In the genomic region with DNA sequence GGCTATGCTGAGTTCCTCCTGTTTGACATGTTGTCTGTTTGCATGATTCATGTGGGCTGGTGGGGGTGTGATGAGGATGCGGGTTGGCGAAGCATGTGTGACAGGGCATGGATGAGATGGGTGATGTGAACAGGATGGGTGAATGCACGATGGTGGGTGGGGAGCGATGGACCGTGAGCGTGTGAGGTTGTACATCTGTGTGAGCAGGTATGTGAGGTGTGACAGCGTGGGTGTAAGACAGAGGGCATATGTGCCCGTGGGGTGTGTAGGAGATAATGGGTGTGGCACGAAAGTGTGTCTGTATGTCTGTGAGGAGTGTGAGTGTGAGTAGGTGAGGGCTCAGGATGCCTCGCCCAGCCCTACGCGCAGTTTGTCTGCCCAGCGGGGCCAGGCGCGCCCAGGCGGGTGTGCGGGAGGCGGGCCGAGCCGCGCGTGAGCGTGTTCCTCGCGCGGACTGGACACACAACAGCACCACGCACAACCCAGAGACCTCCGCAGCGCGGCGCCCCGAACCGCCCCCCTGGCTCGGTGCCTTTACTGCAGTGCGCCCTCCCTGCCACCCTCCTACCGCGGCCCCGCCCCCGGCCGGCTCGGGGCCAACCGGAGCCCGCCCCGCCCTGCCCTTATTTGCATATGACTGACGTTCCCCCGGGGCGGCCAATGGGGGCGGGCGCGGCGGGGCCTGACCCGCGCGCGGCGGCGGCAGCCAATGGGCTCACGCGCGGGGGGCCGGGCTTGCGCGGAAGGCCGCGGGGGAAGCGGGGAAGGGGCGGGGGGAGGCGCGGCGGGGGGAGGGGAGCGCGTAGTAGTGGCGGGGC, we compare ENCODE assay signal across 8 cellular contexts. TPM values are rescaled to one million over a fixed set of nuclear protein-coding genes. Genes with fewer than 3 reads are reported as not detected.
DNase-seq lines count a peak whose midpoint lies in the region; ATAC-seq and TF ChIP-seq lines count a peak whose summit lies in the region.

No MANE protein-coding gene starts in this region.

- peak overlapping the region; percentile 73 to 77 for H3K9ac ChIP-seq in stomach smooth muscle (ENCODE audit: low read length in 2 of 2)

- ATAC-seq in foreskin keratinocyte: peak; percentile 50

- peaks cover 10% of the 10 kb centered on the region for H3K4me1 ChIP-seq in foreskin keratinocyte
- H3K4me1 ChIP-seq in neuron (ENCODE audit: insufficient read depth, low read length): peaks cover 52% of the 10 kb centered on the region
- peaks cover 69% of the 10 kb centered on the region for H3K4me1 ChIP-seq in stomach smooth muscle (ENCODE audit: control insufficient read depth, insufficient read depth, low read length)

- CTCF ChIA-PET in RWPE1 (lab: Yijun Ruan, JAX): no interaction called here

- DNase-seq in EL (peak; percentile 94), H4 (ENCODE audit: low spot score) (peak; percentile 78), LNCaP clone FGC (ENCODE audit: low read depth) (no peak), RWPE1 (ENCODE audit: low spot score) (peak; percentile 96), foreskin keratinocyte (peak; percentile 81 to 90)
- peak; percentile 96 for DNase-seq in activated effector memory CD4-positive, alpha-beta T cell treated with Interleukin-2 at 50 U/mL for 16 hours

- no peaks in the 10 kb centered on the region for H3K27me3 ChIP-seq in foreskin keratinocyte
- no peaks in the 10 kb centered on the region for H3K27me3 ChIP-seq in neuron (ENCODE audit: insufficient read depth, low read length)
- no peaks in the 10 kb centered on the region for H3K27me3 ChIP-seq in stomach smooth muscle (ENCODE audit: control insufficient read depth in 1 of 2, insufficient read depth in 2 of 2, low read length in 2 of 2)

- no peaks in the 10 kb centered on the region for H3K9me3 ChIP-seq in neuron (ENCODE audit: low read length)
- no peaks in the 10 kb centered on the region for H3K9me3 ChIP-seq in stomach smooth muscle (ENCODE audit: control insufficient read depth in 2 of 2, low read length in 2 of 2)

- peak overlapping the region; percentile 100 for H3K27ac ChIP-seq in RWPE1
- H3K27ac ChIP-seq in foreskin keratinocyte: peak overlapping the region; percentile 29
- peak overlapping the region; percentile 84 for H3K27ac ChIP-seq in stomach smooth muscle (ENCODE audit: low read length)

- POLR2A ChIA-PET in RWPE1 (lab: Yijun Ruan, JAX; ENCODE audit: low non-redundant PET): interaction anchor here (0.6 kb wide), 3 partner anchors 32 to 170 kb away, joined by 3 to 12 read pairs (median 3); no protein-coding TSS in a partner anchor

- H3K4me3 ChIP-seq in LNCaP clone FGC (ENCODE audit: low read depth, low read length): peak overlapping the region; percentile 44
- H3K4me3 ChIP-seq in neuron (ENCODE audit: low read length): peak overlapping the region; percentile 49
- H3K4me3 ChIP-seq in stomach smooth muscle (ENCODE audit: low read length in 2 of 2): peak overlapping the region; percentile 49 to 75

- H2AFZ ChIP-seq in neuron (ENCODE audit: low read depth, low read length): no peak overlapping the region

- H3K36me3 ChIP-seq in neuron (ENCODE audit: insufficient read depth, low read length) (peaks cover 18% of the 10 kb centered on the region), stomach smooth muscle (ENCODE audit: control insufficient read depth in 2 of 2, insufficient read depth in 2 of 2, low read length in 2 of 2) (peaks cover 13 to 14% of the 10 kb centered on the region in 2 donors)

- TF ChIP-seq CTCF in LNCaP clone FGC (IDR thresholded peaks at IDR 0.05; ENCODE audit: control insufficient read depth, extremely low read depth, insufficient read depth) (no peak), RWPE1 (conservative IDR thresholded peaks at IDR 0.05; ENCODE audit: low read depth) (no peak), foreskin keratinocyte (conservative IDR thresholded peaks at IDR 0.05) (no peak)

RNA-seq across cellular contexts. Expression of a gene that starts 14.4 kb away (rescaled TPM):
- 10.8 and 12.1 TPM in 2 replicates for total RNA-seq in H4 (2014; rRNA removed; shearing (Covaris generic))
- total RNA-seq in foreskin keratinocyte: 37.4 and 40.7 TPM in 2 replicates
- 32.2 and 36.1 TPM in 2 replicates for polyA plus RNA-seq in foreskin keratinocyte

RNA-seq across cellular contexts. Expression of a gene that starts 18.5 kb away (rescaled TPM):
- 0.16 and 1.4 TPM in 2 replicates for total RNA-seq in H4 (2014; rRNA removed; shearing (Covaris generic))
- 1.4 and 1.5 TPM in 2 replicates for total RNA-seq in foreskin keratinocyte
- 2.3 TPM in 2 replicates for polyA plus RNA-seq in foreskin keratinocyte

RNA-seq across cellular contexts. Expression of a gene that starts 19.0 kb away (rescaled TPM):
- total RNA-seq in H4 (2014; rRNA removed; shearing (Covaris generic)): 78.5 and 112 TPM in 2 replicates
- 71.9 and 82.9 TPM in 2 replicates for total RNA-seq in foreskin keratinocyte
- 106 and 121 TPM in 2 replicates for polyA plus RNA-seq in foreskin keratinocyte

RNA-seq across cellular contexts. Expression of a gene that starts 28.5 kb away (rescaled TPM):
- total RNA-seq in H4 (2014; rRNA removed; shearing (Covaris generic)): 27.1 and 31.1 TPM in 2 replicates
- 83.9 and 91.9 TPM in 2 replicates for total RNA-seq in foreskin keratinocyte
- polyA plus RNA-seq in foreskin keratinocyte: 87.6 and 96.7 TPM in 2 replicates

RNA-seq across cellular contexts. Expression of a gene that starts 29.7 kb away (rescaled TPM):
- total RNA-seq in H4 (2014; rRNA removed; shearing (Covaris generic)): 0.08 TPM in 1 of 2 replicates, not detected in the other
- total RNA-seq in foreskin keratinocyte: not detected in 2 replicates
- 0.04 TPM in 1 of 2 replicates, not detected in the other for polyA plus RNA-seq in foreskin keratinocyte

Comparison
In these comparisons a context has a peak if more than half of its experiments do, and no peak if none do; other contexts are left out.
1. H3K27ac ChIP-seq: peak in every context shown above with its lines; median percentile 100 in RWPE1; 84 in stomach smooth muscle; 29 in foreskin keratinocyte.